24 cellular contexts compared by ENCODE assay signal in genomic region chr5:151230048-151230680, GRCh38. TPM values are rescaled to one million over a fixed set of nuclear protein-coding genes. Genes with fewer than 3 reads are reported as not detected.
DNase-seq lines count a peak whose midpoint lies in the region; ATAC-seq, FAIRE-seq and TF ChIP-seq lines count a peak whose summit lies in the region.
"Had no signal": no experiment of that assay in that cellular context is flagged by ENCODE, and none has a peak within 500 bp of the region (broad histone marks: within the 10 kb centered on the region; RNA-seq: fewer than 3 reads in every experiment).

No MANE protein-coding gene starts in this region.

- no peak for TF ChIP-seq CTCF in heart right ventricle (IDR thresholded peaks at IDR 0.05)
- no peak for TF ChIP-seq CTCF in right atrium auricular region (IDR thresholded peaks at IDR 0.05)
- TF ChIP-seq CTCF in endothelial cell of umbilical vein (IDR thresholded peaks at IDR 0.05; ENCODE audit: extremely low read depth in 1 of 2, insufficient read depth in 1 of 2, low read depth in 1 of 2, low read length in 2 of 2): no peak
- TF ChIP-seq CTCF in parathyroid adenoma (IDR thresholded peaks at IDR 0.05): no peak

- H3K9me2 ChIP-seq in Karpas-422 (replicated peaks; ENCODE audit: insufficient read depth, low read length): no peaks in the 10 kb centered on the region

- H3K27ac ChIP-seq in heart right ventricle (peak overlapping the region in 6 of 10 donors; percentile 8 to 62 (median 24)), right atrium auricular region (peak overlapping the region in 1 of 2 donors; percentile 30), Karpas-422 (ENCODE audit: low read length) (0 out of 2 replicates have a peak overlapping the region, but pooled peaks have one; percentile 23), endothelial cell of umbilical vein (ENCODE audit: insufficient read depth, low read depth, low read length) (no peak overlapping the region), parathyroid adenoma (peak overlapping the region; percentile 53)
- H3K27ac ChIP-seq: A549, KMS-11, SK-N-MC had no signal

- H3K9me1 ChIP-seq in endothelial cell of umbilical vein (replicated peaks; ENCODE audit: control insufficient read depth, extremely low read depth, insufficient read depth, low read length): no peaks in the 10 kb centered on the region

- H3K79me2 ChIP-seq in Karpas-422 (ENCODE audit: low read length) (no peaks in the 10 kb centered on the region), endothelial cell of umbilical vein (ENCODE audit: control insufficient read depth, insufficient read depth, low read length) (no peaks in the 10 kb centered on the region), parathyroid adenoma (peaks cover 2% of the 10 kb centered on the region)

- no peak overlapping the region for H3K4me2 ChIP-seq in Karpas-422 (ENCODE audit: low read depth, low read length, poor library complexity, severe bottlenecking)
- H3K4me2 ChIP-seq in endothelial cell of umbilical vein (ENCODE audit: insufficient read depth, low read length): no peak overlapping the region
- H3K4me2 ChIP-seq in parathyroid adenoma (ENCODE audit: low read length): no peak overlapping the region
- H3K4me2 ChIP-seq: A549, KMS-11 had no signal

- no peaks in the 10 kb centered on the region for H3K36me3 ChIP-seq in heart right ventricle
- H3K36me3 ChIP-seq in right atrium auricular region: no peaks in the 10 kb centered on the region
- H3K36me3 ChIP-seq in Karpas-422 (ENCODE audit: insufficient read depth, low read length): no peaks in the 10 kb centered on the region
- no peaks in the 10 kb centered on the region for H3K36me3 ChIP-seq in endothelial cell of umbilical vein (ENCODE audit: control insufficient read depth in 2 of 2, extremely low read depth in 1 of 2, insufficient read depth in 2 of 2, low read length in 2 of 2)
- no peaks in the 10 kb centered on the region for H3K36me3 ChIP-seq in parathyroid adenoma (ENCODE audit: control insufficient read depth, insufficient read depth, low read length)
- H3K36me3 ChIP-seq: BLaER1 treated with 17β-estradiol and CSF1 and Interleukin-3, amounts not matched to agents 10 nM and 100 nM had no signal

- H3K4me3 ChIP-seq in heart right ventricle (no peak overlapping the region), right atrium auricular region (no peak overlapping the region), Karpas-422 (ENCODE audit: low read length) (no peak overlapping the region), endothelial cell of umbilical vein (replicated peaks in 1 of 3; ENCODE audit: insufficient read depth in 1 of 3, low read depth in 1 of 3, low read length in 3 of 3) (no peak overlapping the region), parathyroid adenoma (ENCODE audit: low read depth, low read length) (no peak overlapping the region)
- H3K4me3 ChIP-seq: A549; BLaER1 treated with 17β-estradiol and CSF1 and Interleukin-3, amounts not matched to agents 10 nM and 100 nM; GM12878; SK-N-MC had no signal

- no peak for TF ChIP-seq POLR2A in endothelial cell of umbilical vein (IDR thresholded peaks at IDR 0.05; ENCODE audit: low read depth, low read length)

- ATAC-seq in heart right ventricle: peak in 4 of 8 donors; percentile 25 to 54 (median 43)
- ATAC-seq in GM21737 (IDR thresholded peaks at IDR 0.05; ENCODE audit: unreplicated experiment): no peak
- ATAC-seq in GM18867 (IDR thresholded peaks at IDR 0.05; ENCODE audit: unreplicated experiment): no peak
- ATAC-seq: CD8-positive, alpha-beta T cell; GM12878; HCT116 had no signal

- DNase-seq in heart right ventricle: no peak
- no peak for DNase-seq in right atrium auricular region (ENCODE audit: low spot score)
- no peak for DNase-seq in Karpas-422
- peak; percentile 14 for DNase-seq in endothelial cell of umbilical vein (ENCODE audit: low read depth, low spot score)
- DNase-seq in AG08395 (ENCODE audit: low spot score): no peak
- DNase-seq: Calu3; CD8-positive, alpha-beta T cell; EL; GOT3; NCI-H1417 treated with DMSO at 0.1 percent for 48 hours; NCI-H187 treated with DMSO at 0.1 percent for 48 hours; NCI-H226; NCI-H524 treated with DMSO at 0.1 percent for 48 hours; Right ventricle myocardium superior had no signal

- BruUV-seq in endothelial cell of umbilical vein (replicated peaks; lab: Mats Ljungman, UMichigan): no TSS peak

- H3K9me3 ChIP-seq in heart right ventricle: no peaks in the 10 kb centered on the region
- no peaks in the 10 kb centered on the region for H3K9me3 ChIP-seq in right atrium auricular region
- H3K9me3 ChIP-seq in Karpas-422 (ENCODE audit: low read length): no peaks in the 10 kb centered on the region
- no peaks in the 10 kb centered on the region for H3K9me3 ChIP-seq in endothelial cell of umbilical vein (replicated peaks; ENCODE audit: control insufficient read depth, insufficient read depth, low read length)
- H3K9me3 ChIP-seq in parathyroid adenoma (ENCODE audit: control insufficient read depth, low read length): no peaks in the 10 kb centered on the region
- H3K9me3 ChIP-seq: A549; BLaER1 treated with 17β-estradiol and CSF1 and Interleukin-3, amounts not matched to agents 10 nM and 100 nM had no signal

- H3K9ac ChIP-seq in Karpas-422 (ENCODE audit: low read length) (no peak overlapping the region), endothelial cell of umbilical vein (replicated peaks; ENCODE audit: extremely low read depth, insufficient read depth, low read length) (no peak overlapping the region), parathyroid adenoma (no peak overlapping the region)
- H3K9ac ChIP-seq: BLaER1 treated with 17β-estradiol and CSF1 and Interleukin-3, amounts not matched to agents 10 nM and 100 nM; KMS-11 had no signal

- CTCF ChIA-PET in endothelial cell of umbilical vein (lab: Charles Lee): interaction anchor here (0.8 to 3.2 kb wide), 9 partner anchors 9 to 228 kb away, joined by 3 to 30 read pairs (median 4); no protein-coding TSS in a partner anchor

- intact Hi-C loops in heart right ventricle (cut with DNase I): loop anchor here in 4 of 10 donors (10.0 kb wide), 3 partner anchors 55 to 175 kb away; no protein-coding TSS in a partner anchor
- intact Hi-C loops in endothelial cell of umbilical vein (cut with micrococcal nuclease): no loop called here

- POLR2A ChIA-PET in endothelial cell of umbilical vein (lab: Charles Lee): no interaction called here

- no peak for FAIRE-seq in endothelial cell of umbilical vein (lab: Jason Lieb, UNC)
- FAIRE-seq: A549, GM12878, GM19239 had no signal

- no peaks in the 10 kb centered on the region for H4K20me1 ChIP-seq in Karpas-422 (ENCODE audit: insufficient read depth, low read depth, low read length)
- H4K20me1 ChIP-seq in endothelial cell of umbilical vein (replicated peaks; ENCODE audit: control insufficient read depth, extremely low read depth, insufficient read depth, low read length): no peaks in the 10 kb centered on the region
- H4K20me1 ChIP-seq: BLaER1 treated with 17β-estradiol and CSF1 and Interleukin-3, amounts not matched to agents 10 nM and 100 nM had no signal

- H2AFZ ChIP-seq in Karpas-422 (ENCODE audit: low read length) (no peak overlapping the region), endothelial cell of umbilical vein (ENCODE audit: low read depth, low read length) (no peak overlapping the region), parathyroid adenoma (no peak overlapping the region)

- dilution Hi-C loops in endothelial cell of umbilical vein (cut with MboI; ENCODE audit: extremely low pct_ligation_motif_present, low sequenced_read_pairs): no loop called here

- WGBS in heart right ventricle, 2 donors: 61 to 69% methylated on average over 6 of the region's 6 CpGs

- H3K4me1 ChIP-seq in heart right ventricle: peaks cover 7 to 30% (median 17%) of the 10 kb centered on the region in 9 donors
- H3K4me1 ChIP-seq in right atrium auricular region: peaks cover 0 to 16% of the 10 kb centered on the region in 2 donors
- H3K4me1 ChIP-seq in Karpas-422 (ENCODE audit: low read length): peaks cover 52% of the 10 kb centered on the region
- H3K4me1 ChIP-seq in endothelial cell of umbilical vein (ENCODE audit: control insufficient read depth, extremely low read depth, insufficient read depth, low read length): no peaks in the 10 kb centered on the region
- peaks cover 7% of the 10 kb centered on the region for H3K4me1 ChIP-seq in parathyroid adenoma

- H3K27me3 ChIP-seq in heart right ventricle: no peaks in the 10 kb centered on the region
- H3K27me3 ChIP-seq in right atrium auricular region: no peaks in the 10 kb centered on the region
- H3K27me3 ChIP-seq in Karpas-422 (ENCODE audit: low read length): no peaks in the 10 kb centered on the region
- peaks cover 3 to 5% of the 10 kb centered on the region in 2 experiments for H3K27me3 ChIP-seq in endothelial cell of umbilical vein (ENCODE audit: control insufficient read depth in 2 of 2, insufficient read depth in 2 of 2, low read length in 2 of 2)
- H3K27me3 ChIP-seq in parathyroid adenoma (ENCODE audit: control insufficient read depth, insufficient read depth, low read length): no peaks in the 10 kb centered on the region
- H3K27me3 ChIP-seq: BLaER1 treated with 17β-estradiol and CSF1 and Interleukin-3, amounts not matched to agents 10 nM and 100 nM had no signal

RNA-seq across cellular contexts. Expression of gene CCDC69, which starts 6.3 kb away (rescaled TPM):
- total RNA-seq in heart right ventricle (100 to 1,000 TPM in 7 of 10 donors, 10 to 100 TPM in 3; 74.9 to 172 (median 104) TPM), right atrium auricular region (100 to 1,000 TPM; 185 to 202 TPM), endothelial cell of umbilical vein (4.3 and 4.5 TPM in 2 replicates)
- polyA plus RNA-seq in heart right ventricle (100 to 1,000 TPM in 1 of 2 donors, 10 to 100 TPM in 1; 50.8 to 191 TPM), endothelial cell of umbilical vein (4.0 and 4.1 TPM in 2 replicates)
- total RNA-seq in Karpas-422 (2014; rRNA removed; shearing (Covaris generic); ENCODE audit: low replicate concordance): 241 and 291 TPM in 2 replicates
- polyA plus RNA-seq in endothelial cell of umbilical vein (2011; cell fraction: cytosol; rRNA removed): 5.0 and 5.3 TPM in 2 replicates
- polyA plus RNA-seq in endothelial cell of umbilical vein (2011; cell fraction: nucleus; rRNA removed): 1.9 and 2.0 TPM in 2 replicates
- 5.4 and 10.0 TPM in 2 replicates for polyA plus RNA-seq in endothelial cell of umbilical vein (2012)
- polyA minus RNA-seq in endothelial cell of umbilical vein: 5.6 and 7.5 TPM in 2 replicates
- polyA minus RNA-seq in endothelial cell of umbilical vein (2011; cell fraction: cytosol; rRNA and poly(A)+ RNA removed): not detected
- 1.2 and 1.5 TPM in 2 replicates for polyA minus RNA-seq in endothelial cell of umbilical vein (2011; cell fraction: nucleus; rRNA and poly(A)+ RNA removed)

RNA-seq across cellular contexts. Expression of gene GM2A, which starts 22.8 kb away (rescaled TPM):
- total RNA-seq in heart right ventricle (10 to 100 TPM; 30.5 to 47.1 (median 36.5) TPM), right atrium auricular region (10 to 100 TPM; 21.5 to 36.4 TPM), endothelial cell of umbilical vein (21.2 and 22.5 TPM in 2 replicates)
- polyA plus RNA-seq in heart right ventricle (10 to 100 TPM; 18.1 to 19.9 TPM), endothelial cell of umbilical vein (14.0 and 14.4 TPM in 2 replicates)
- 132 and 133 TPM in 2 replicates for total RNA-seq in Karpas-422 (2014; rRNA removed; shearing (Covaris generic); ENCODE audit: low replicate concordance)
- polyA plus RNA-seq in endothelial cell of umbilical vein (2011; cell fraction: cytosol; rRNA removed): 10.0 and 11.8 TPM in 2 replicates
- 4.3 and 4.7 TPM in 2 replicates for polyA plus RNA-seq in endothelial cell of umbilical vein (2011; cell fraction: nucleus; rRNA removed)
- polyA plus RNA-seq in endothelial cell of umbilical vein (2012): 16.4 and 17.5 TPM in 2 replicates
- polyA minus RNA-seq in endothelial cell of umbilical vein: 26.7 and 28.5 TPM in 2 replicates
- polyA minus RNA-seq in endothelial cell of umbilical vein (2011; cell fraction: cytosol; rRNA and poly(A)+ RNA removed): 3.4 TPM
- polyA minus RNA-seq in endothelial cell of umbilical vein (2011; cell fraction: nucleus; rRNA and poly(A)+ RNA removed): 3.2 and 3.5 TPM in 2 replicates

Comparison
In these comparisons a context has a peak if more than half of its experiments do, and no peak if none do; other contexts are left out.
1. RNA of gene CCDC69, which starts 6.3 kb away (total RNA-seq): 241 to 291 TPM in Karpas-422, 185 to 202 TPM in right atrium auricular region and 74.9 to 172 TPM in heart right ventricle; 4.3 to 4.5 TPM in endothelial cell of umbilical vein; every median in the first group is over 10 times any median in the second.